ENCODE assay signal across 27 cellular contexts in the genomic region with DNA sequence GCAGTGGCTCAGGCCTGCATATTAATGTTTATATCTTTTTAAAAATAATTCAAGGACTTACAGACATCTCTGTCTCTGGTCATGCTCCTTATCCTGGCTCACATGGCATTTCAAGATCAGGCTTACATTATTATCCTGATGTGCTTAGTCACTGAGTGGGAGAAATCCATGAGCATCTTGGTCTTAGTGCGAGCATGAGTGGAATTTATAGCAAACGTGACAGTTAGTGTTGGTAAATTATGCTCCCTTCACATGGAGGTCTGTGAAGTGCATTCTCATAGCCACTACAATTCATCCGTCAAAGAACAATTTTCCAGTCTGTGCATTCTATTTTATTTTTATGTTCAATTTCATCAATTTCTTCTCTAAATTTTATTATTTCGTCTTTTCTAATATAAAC.
"Had no signal": no experiment of that assay in that cellular context is flagged by ENCODE, and none has a peak within 500 bp of the region (broad histone marks: within the 10 kb centered on the region; RNA-seq: fewer than 3 reads in every experiment).

No MANE protein-coding gene starts in this region.

- H3K27me3 ChIP-seq: MG63 had no signal

- H3K4me1 Mint-ChIP-seq: activated B cell treated with CpG ODN at 0.5 μM for 24 hours; activated CD4-positive, alpha-beta T cell treated with anti-CD3 and anti-CD28 coated beads, Interleukin-2, amount 10 ng/mL, durations not matched to agents 24 days and 14 days; brain; central memory CD8-positive, alpha-beta T cell had no signal

- FAIRE-seq: astrocyte had no signal

- H3K36me3 ChIP-seq: MG63 had no signal

- H3K4me3 ChIP-seq: MG63 had no signal

- ATAC-seq: activated naive CD4-positive, alpha-beta T cell treated with anti-CD3 and anti-CD28 coated beads, Interleukin-2, amount 50 U/mL, for 72 hours; activated T-cell treated with anti-CD3 and anti-CD28 coated beads, Interleukin-2, amount 50 U/mL, for 4 hours; PC-3 had no signal

- H3K4me3 Mint-ChIP-seq: activated B cell treated with CpG ODN at 0.5 μM for 24 hours; activated CD4-positive, alpha-beta memory T cell treated with anti-CD3 and anti-CD28 coated beads for 36 hours; activated CD4-positive, alpha-beta T cell treated with anti-CD3 and anti-CD28 coated beads, Interleukin-2, amount 10 ng/mL, durations not matched to agents 24 days and 14 days; activated naive CD8-positive, alpha-beta T cell treated with anti-CD3 and anti-CD28 coated beads, Interleukin-2, amount 50 U/mL, for 24 hours; activated T-cell treated with anti-CD3 and anti-CD28 coated beads, Interleukin-2, amount 50 U/mL, for 4 hours; brain; central memory CD8-positive, alpha-beta T cell; T-helper 1 cell treated with Interleukin-12 subunit alpha and Interleukin-12 subunit beta and Interleukin-4 antibody, amounts not matched to agents 30 μg/mL and 1 μg/mL, for 36 hours had no signal

- H3K27me3 Mint-ChIP-seq: activated B cell treated with CpG ODN at 0.5 μM for 24 hours; activated CD4-positive, alpha-beta memory T cell treated with anti-CD3 and anti-CD28 coated beads for 36 hours; activated CD4-positive, alpha-beta T cell treated with anti-CD3 and anti-CD28 coated beads, Interleukin-2, amount 10 ng/mL, durations not matched to agents 24 days and 14 days; activated naive CD8-positive, alpha-beta T cell treated with anti-CD3 and anti-CD28 coated beads, Interleukin-2, amount 50 U/mL, for 24 hours; brain; central memory CD8-positive, alpha-beta T cell had no signal

- H3K9me3 ChIP-seq: MG63 had no signal

- H3K27ac Mint-ChIP-seq: activated B cell treated with CpG ODN at 0.5 μM for 24 hours; activated CD4-positive, alpha-beta memory T cell treated with anti-CD3 and anti-CD28 coated beads for 36 hours; activated CD4-positive, alpha-beta T cell treated with anti-CD3 and anti-CD28 coated beads, Interleukin-2, amount 10 ng/mL, durations not matched to agents 24 days and 14 days; activated naive CD4-positive, alpha-beta T cell treated with anti-CD3 and anti-CD28 coated beads, Interleukin-2, amount 50 U/mL, for 72 hours; activated naive CD8-positive, alpha-beta T cell treated with anti-CD3 and anti-CD28 coated beads, Interleukin-2, amount 50 U/mL, for 24 hours; T-helper 1 cell treated with Interleukin-12 subunit alpha and Interleukin-12 subunit beta and Interleukin-4 antibody, amounts not matched to agents 30 μg/mL and 1 μg/mL, for 36 hours had no signal

- DNase-seq: activated B cell treated with CpG ODN at 0.5 μM for 24 hours; activated CD4-positive, alpha-beta memory T cell treated with anti-CD3 and anti-CD28 coated beads for 36 hours; activated CD4-positive, alpha-beta T cell treated with anti-CD3 and anti-CD28 coated beads for 1 hour; activated CD4-positive, alpha-beta T cell treated with anti-CD3 and anti-CD28 coated beads, Interleukin-2, amount 10 ng/mL, durations not matched to agents 24 days and 14 days; activated CD8-positive, alpha-beta memory T cell treated with anti-CD3 and anti-CD28 coated beads for 24 hours; activated effector memory CD4-positive, alpha-beta T cell treated with anti-CD3 and anti-CD28 coated beads, Interleukin-2, amount 50 U/mL, for 16 hours; activated naive CD4-positive, alpha-beta T cell treated with Interleukin-2 at 50 U/mL for 16 hours; activated naive CD8-positive, alpha-beta T cell treated with anti-CD3 and anti-CD28 coated beads, Interleukin-2, amount 50 U/mL, for 24 hours; activated T-cell treated with anti-CD3 and anti-CD28 coated beads, Interleukin-2, amount 50 U/mL, for 4 hours; amygdala; MG63; NCI-H1092 treated with DMSO at 0.1 percent for 48 hours; NCI-H1417 treated with DMSO at 0.1 percent for 48 hours; NCI-H1694; NCI-H2029; NCI-H2107; NCI-H2171 treated with DMSO at 0.1 percent for 48 hours; NCI-H345; NCI-H510A treated with DMSO at 0.1 percent for 48 hours; NCI-H69; PC-3; SHP77 treated with DMSO at 0.1 percent for 48 hours had no signal

- H3K9me3 Mint-ChIP-seq: activated B cell treated with CpG ODN at 0.5 μM for 24 hours; activated CD4-positive, alpha-beta memory T cell treated with anti-CD3 and anti-CD28 coated beads for 36 hours; activated CD4-positive, alpha-beta T cell treated with anti-CD3 and anti-CD28 coated beads, Interleukin-2, amount 10 ng/mL, durations not matched to agents 24 days and 14 days; activated naive CD8-positive, alpha-beta T cell treated with anti-CD3 and anti-CD28 coated beads, Interleukin-2, amount 50 U/mL, for 24 hours; activated T-cell treated with anti-CD3 and anti-CD28 coated beads, Interleukin-2, amount 50 U/mL, for 4 hours; T-helper 1 cell treated with Interleukin-12 subunit alpha and Interleukin-12 subunit beta and Interleukin-4 antibody, amounts not matched to agents 30 μg/mL and 1 μg/mL, for 36 hours had no signal

- H3K36me3 Mint-ChIP-seq: activated CD4-positive, alpha-beta memory T cell treated with anti-CD3 and anti-CD28 coated beads for 36 hours; activated naive CD4-positive, alpha-beta T cell treated with anti-CD3 and anti-CD28 coated beads, Interleukin-2, amount 50 U/mL, for 72 hours; brain had no signal
